Comparison of ENCODE assay signal across 20 cellular contexts in genomic region chr18:63890226-63890949, GRCh38. TPM values are rescaled to one million over a fixed set of nuclear protein-coding genes. Genes with fewer than 3 reads are reported as not detected.
A peak's percentile ranks its signal among the peaks of the same experiment; 100 is the strongest.
DNase-seq lines count a peak whose midpoint lies in the region; ATAC-seq and TF ChIP-seq lines count a peak whose summit lies in the region.
"Had no signal": no experiment of that assay in that cellular context is flagged by ENCODE, and none has a peak within 500 bp of the region (broad histone marks: within the 10 kb centered on the region; RNA-seq: fewer than 3 reads in every experiment).

No MANE protein-coding gene starts in this region.

- intact Hi-C loops in prostate gland (cut with DNase I) (no loop called here), sciatic nerve (cut with DNase I) (no loop called here)

- H3K79me2 ChIP-seq in osteoblast (ENCODE audit: insufficient read depth, low read length), result no peaks in the 10 kb centered on the region

- no peak for TF ChIP-seq CTCF in HL-60 (IDR thresholded peaks at IDR 0.05; ENCODE audit: insufficient read depth, low read length)
- no peak for TF ChIP-seq CTCF in osteoblast (IDR thresholded peaks at IDR 0.05; ENCODE audit: extremely low read depth, low read depth, low read length)
- TF ChIP-seq CTCF in prostate gland (IDR thresholded peaks at IDR 0.05), result no peak

- H3K9me3 ChIP-seq in esophagus (ENCODE audit: control insufficient read depth in 2 of 2, insufficient read depth in 1 of 2, low read depth in 1 of 2, low read length in 1 of 2) (no peaks in the 10 kb centered on the region), osteoblast (ENCODE audit: low read depth, low read length) (no peaks in the 10 kb centered on the region), prostate gland (no peaks in the 10 kb centered on the region)
- H3K9me3 ChIP-seq: MG63, Peyer's patch had no signal

- no peak for TF ChIP-seq POLR2A in prostate gland (IDR thresholded peaks at IDR 0.05)

- no peaks in the 10 kb centered on the region for H4K20me1 ChIP-seq in osteoblast (ENCODE audit: insufficient read depth, low read length)

- no peak overlapping the region for H2AFZ ChIP-seq in osteoblast (ENCODE audit: low read length)
- H2AFZ ChIP-seq: GM23248 had no signal

- peaks cover 0 to 11% of the 10 kb centered on the region in 2 donors for H3K36me3 ChIP-seq in esophagus (ENCODE audit: control insufficient read depth in 2 of 2, insufficient read depth in 2 of 2, low read length in 1 of 2)
- H3K36me3 ChIP-seq in osteoblast (ENCODE audit: insufficient read depth, low read length), result no peaks in the 10 kb centered on the region
- H3K36me3 ChIP-seq in prostate gland, result no peaks in the 10 kb centered on the region
- H3K36me3 ChIP-seq: MG63, Peyer's patch had no signal

- H3K27me3 ChIP-seq in HL-60 (ENCODE audit: insufficient read depth, poor library complexity, severe bottlenecking), result no peaks in the 10 kb centered on the region
- H3K27me3 ChIP-seq in esophagus (ENCODE audit: control insufficient read depth in 1 of 2, insufficient read depth in 2 of 2, low read length in 2 of 2), result no peaks in the 10 kb centered on the region
- peaks cover 4% of the 10 kb centered on the region for H3K27me3 ChIP-seq in osteoblast (ENCODE audit: insufficient read depth, low read length)
- no peaks in the 10 kb centered on the region for H3K27me3 ChIP-seq in prostate gland (replicated peaks; ENCODE audit: insufficient read depth)
- H3K27me3 ChIP-seq: MG63, Peyer's patch had no signal

- H3K27ac ChIP-seq in HL-60 (replicated peaks) (peak overlapping the region; percentile 85), esophagus (ENCODE audit: low read depth in 2 of 2, low read length in 1 of 2) (no peak overlapping the region), osteoblast (ENCODE audit: low read depth, low read length) (no peak overlapping the region), prostate gland (no peak overlapping the region)
- H3K27ac ChIP-seq: C4-2B, GM23248, Peyer's patch had no signal

- peak; percentile 3 for DNase-seq in COR-L47 (lab: John Stamatoyannopoulos, UW)
- peak in 1 of 2 experiments; percentile 82 for DNase-seq in HL-60 (ENCODE audit: low read depth in 1 of 2, low spot score in 1 of 2)
- DNase-seq in osteoblast (ENCODE audit: insufficient read length, low spot score, missing footprints), result peak; percentile 48
- DNase-seq in prostate gland (ENCODE audit: low spot score), result no peak
- DNase-seq in sciatic nerve (ENCODE audit: low spot score), result no peak
- DNase-seq: GM23248; H9; MG63; NCI-H1436; NCI-H510A; NK-92 treated with Interleukin-12 subunit alpha and Interleukin-12 subunit beta, amount 100 ng/mL, for 24 hours; Peyer's patch had no signal

- no peak for ATAC-seq in GM19463 (IDR thresholded peaks at IDR 0.05; ENCODE audit: unreplicated experiment)
- ATAC-seq in sciatic nerve, result no peak
- ATAC-seq: K562 had no signal

- H3K4me3 ChIP-seq in HL-60 (replicated peaks; ENCODE audit: insufficient read depth, low read length) (peak overlapping the region; percentile 35), esophagus (ENCODE audit: low read depth in 1 of 2, low read length in 2 of 2) (peak overlapping the region; percentile 24 to 35), osteoblast (ENCODE audit: insufficient read depth, low read length) (no peak overlapping the region), prostate gland (no peak overlapping the region)
- H3K4me3 ChIP-seq: GM23248, K562, MG63, Peyer's patch had no signal

- H3K4me1 ChIP-seq in esophagus (ENCODE audit: control insufficient read depth in 2 of 2, insufficient read depth in 2 of 2, low read length in 1 of 2) (no peaks in the 10 kb centered on the region), osteoblast (ENCODE audit: insufficient read depth, low read length) (peaks cover 3% of the 10 kb centered on the region), prostate gland (replicated peaks) (no peaks in the 10 kb centered on the region)
- H3K4me1 ChIP-seq: Peyer's patch had no signal

- WGBS in esophagus, 2 donors, result 80% methylated on average over 6 of the region's 6 CpGs
- WGBS in prostate gland, result 80% methylated on average over 6 of the region's 6 CpGs

- no peak overlapping the region for H3K4me2 ChIP-seq in osteoblast (ENCODE audit: insufficient read depth, low read length)

RNA-seq across cellular contexts. Expression of gene SERPINB2, which starts 2.9 kb away (rescaled TPM):
- 100 to 1,000 TPM; 186 to 241 TPM for polyA plus RNA-seq in esophagus
- total RNA-seq in osteoblast (0.72 and 1.8 TPM in 2 replicates), prostate gland (under 1 TPM; 0.18 to 0.62 TPM), sciatic nerve (2.6 TPM)
- total RNA-seq: H9, HT-29, Peyer's patch, SK-MEL-5 had no signal

RNA-seq across cellular contexts. Expression of gene SERPINB10, which starts 17.4 kb away (rescaled TPM):
- under 1 TPM; 0.06 to 0.46 TPM for polyA plus RNA-seq in esophagus
- total RNA-seq in osteoblast (0.29 TPM in 1 of 2 replicates, not detected in the other), prostate gland (under 1 TPM in 1 of 2 donors, not detected in 1; 0.55 TPM), sciatic nerve (not detected)
- total RNA-seq: GM23248, H9, HepG2, HT-29, K562, LHCN-M2, Peyer's patch had no signal
- polyA plus RNA-seq: GM23248, HepG2, K562 had no signal

RNA-seq across cellular contexts. Expression of gene HMSD, which starts 58.7 kb away (rescaled TPM):
- under 1 TPM; 0.26 to 0.55 TPM for polyA plus RNA-seq in esophagus
- total RNA-seq in osteoblast (under 0.01 and 1.4 TPM in 2 replicates), prostate gland (not detected), sciatic nerve (7.8 TPM)
- total RNA-seq: GM23248, HepG2, HT-29, LHCN-M2, Peyer's patch, SK-MEL-5 had no signal
- polyA plus RNA-seq: HepG2 had no signal

Comparison
In these comparisons a context has a peak if more than half of its experiments do, and no peak if none do; other contexts are left out.
1. DNase-seq: peak in COR-L47 (single experiment) and osteoblast (single experiment); none in prostate gland (single experiment) and sciatic nerve (single experiment).
2. H3K4me3 ChIP-seq: peak in HL-60 (single experiment) and esophagus (2 of 2); none in osteoblast (single experiment) and prostate gland (0 of 2).